ENCODE assay signal across 10 cellular contexts in genomic region chr10:97726636-97727178, GRCh38. TPM values are rescaled to one million over a fixed set of nuclear protein-coding genes. Genes with fewer than 3 reads are reported as not detected.
DNase-seq lines count a peak whose midpoint lies in the region; ATAC-seq and TF ChIP-seq lines count a peak whose summit lies in the region.
"Had no signal": no experiment of that assay in that cellular context is flagged by ENCODE, and none has a peak within 500 bp of the region (broad histone marks: within the 10 kb centered on the region; RNA-seq: fewer than 3 reads in every experiment).

No MANE protein-coding gene starts in this region.

- no peaks in the 10 kb centered on the region for H3K27me3 ChIP-seq in CD4-positive, alpha-beta T cell (ENCODE audit: control insufficient read depth, insufficient read depth, low read length)

- no peaks in the 10 kb centered on the region for H3K9me3 ChIP-seq in CD4-positive, alpha-beta T cell (ENCODE audit: control insufficient read depth, low read length)

- H3K27ac ChIP-seq in CD4-positive, alpha-beta T cell (ENCODE audit: low read depth, low read length), result no peak overlapping the region
- H3K27ac ChIP-seq: HL-60 had no signal

- H3K27ac Mint-ChIP-seq in Calu3 (ENCODE audit: unreplicated experiment), result peak overlapping the region; percentile 42
- no peak overlapping the region for H3K27ac Mint-ChIP-seq in CD4-positive, alpha-beta T cell
- H3K27ac Mint-ChIP-seq: T-helper 17 cell had no signal

- CTCF ChIA-PET in Calu3 (lab: Charles Lee), result interaction anchor here (0.6 to 2.1 kb wide), 4 partner anchors 17 to 50 kb away, joined by 4 to 10 read pairs (median 8); no protein-coding TSS in a partner anchor
- CTCF ChIA-PET in CD4-positive, alpha-beta T cell (lab: Charles Lee), result interaction anchor here (0.9 to 2.0 kb wide), 2 partner anchors 17 to 25 kb away, joined by 4 to 6 read pairs; no protein-coding TSS in a partner anchor

- peak; percentile 79 for ATAC-seq in omental fat pad (ENCODE audit: low FRiP score)
- ATAC-seq in HG03095 (IDR thresholded peaks at IDR 0.05; ENCODE audit: unreplicated experiment), result no peak
- ATAC-seq in CD4-positive, alpha-beta T cell (ENCODE audit: poor library complexity), result no peak
- ATAC-seq: T-helper 17 cell had no signal

- BruUV-seq in Calu3 (replicated peaks; lab: Mats Ljungman, UMichigan), result no TSS peak

- TF ChIP-seq CTCF in Calu3 (IDR thresholded peaks at IDR 0.05; ENCODE audit: unreplicated experiment) (no peak), fibroblast of mammary gland (conservative IDR thresholded peaks at IDR 0.05; ENCODE audit: control insufficient read depth, insufficient read depth, low read depth, low read length) (no peak), omental fat pad (IDR thresholded peaks at IDR 0.05) (no peak)
- no peak for TF ChIP-seq CTCF in CD4-positive, alpha-beta T cell (IDR thresholded peaks at IDR 0.05)

- POLR2A ChIA-PET in CD4-positive, alpha-beta T cell (lab: Charles Lee), result interaction anchor here (1.4 kb wide), 1 partner anchor 10 kb away, joined by 4 read pairs; the partner anchor contains the start of gene ZFYVE27

- H3K4me3 Mint-ChIP-seq in Calu3 (ENCODE audit: low read depth, unreplicated experiment), result peak overlapping the region; percentile 52
- no peak overlapping the region for H3K4me3 Mint-ChIP-seq in CD4-positive, alpha-beta T cell
- H3K4me3 Mint-ChIP-seq: T-helper 17 cell had no signal

- peak; percentile 42 for DNase-seq in Calu3
- DNase-seq in MV-4-11 (lab: John Stamatoyannopoulos, UW), result peak; percentile 13
- DNase-seq in fibroblast of mammary gland (ENCODE audit: low read depth), result peak; percentile 92
- no peak for DNase-seq in omental fat pad (ENCODE audit: low spot score)
- no peak for DNase-seq in globus pallidus (ENCODE audit: low spot score)
- no peak for DNase-seq in CD4-positive, alpha-beta T cell
- DNase-seq in NCI-H2029 treated with DMSO at 0.1 percent for 48 hours (lab: John Stamatoyannopoulos, UW), result no peak
- DNase-seq: T-helper 17 cell had no signal

- intact Hi-C loops in Calu3 (cut with micrococcal nuclease; ENCODE audit: unreplicated experiment), result no loop called here
- intact Hi-C loops in CD4-positive, alpha-beta T cell (cut with DNase I, micrococcal nuclease), result no loop called here

- H3K9me3 Mint-ChIP-seq in Calu3 (ENCODE audit: low read depth, unreplicated experiment), result no peaks in the 10 kb centered on the region
- no peaks in the 10 kb centered on the region for H3K9me3 Mint-ChIP-seq in CD4-positive, alpha-beta T cell

- H3K27me3 Mint-ChIP-seq in Calu3 (ENCODE audit: unreplicated experiment), result no peaks in the 10 kb centered on the region
- peaks cover 12% of the 10 kb centered on the region for H3K27me3 Mint-ChIP-seq in CD4-positive, alpha-beta T cell

- H3K4me1 Mint-ChIP-seq in Calu3 (ENCODE audit: low read depth, unreplicated experiment), result no peaks in the 10 kb centered on the region
- no peaks in the 10 kb centered on the region for H3K4me1 Mint-ChIP-seq in CD4-positive, alpha-beta T cell (ENCODE audit: low read depth)

- H3K4me3 ChIP-seq in fibroblast of mammary gland (ENCODE audit: control insufficient read depth, low read depth, low read length), result no peak overlapping the region

- H3K36me3 Mint-ChIP-seq in Calu3 (ENCODE audit: insufficient read depth, unreplicated experiment), result peaks cover 3% of the 10 kb centered on the region
- H3K36me3 Mint-ChIP-seq in CD4-positive, alpha-beta T cell (ENCODE audit: low read depth), result no peaks in the 10 kb centered on the region

RNA-seq across cellular contexts. Expression of gene ZFYVE27, which starts 10.2 kb away (rescaled TPM):
- 28.3 and 30.0 TPM in 2 replicates for total RNA-seq in Calu3 (2022)
- total RNA-seq in omental fat pad, result 10 to 100 TPM; 17.9 to 27.1 (median 20.7) TPM
- total RNA-seq in CD4-positive, alpha-beta T cell, result 10 to 100 TPM; 58.4 to 60.6 TPM

RNA-seq across cellular contexts. Expression of gene MARVELD1, which starts 13.2 kb away (rescaled TPM):
- 18.1 and 20.2 TPM in 2 replicates for total RNA-seq in Calu3 (2022)
- total RNA-seq in omental fat pad, result 10 to 100 TPM; 16.7 to 23.0 (median 21.3) TPM
- total RNA-seq in CD4-positive, alpha-beta T cell, result under 1 TPM; 0.52 to 0.89 TPM

RNA-seq across cellular contexts. Expression of gene AVPI1, which starts 39.7 kb away (rescaled TPM):
- 16.9 and 25.6 TPM in 2 replicates for total RNA-seq in Calu3 (2022)
- 100 to 1,000 TPM in 2 of 4 donors, 10 to 100 TPM in 2; 17.7 to 195 (median 69.0) TPM for total RNA-seq in omental fat pad
- 10 to 100 TPM; 10.7 to 11.6 TPM for total RNA-seq in CD4-positive, alpha-beta T cell

RNA-seq across cellular contexts. Expression of gene SFRP5, which starts 45.1 kb away (rescaled TPM):
- total RNA-seq in Calu3 (2022), result 0.19 and 0.20 TPM in 2 replicates
- total RNA-seq in omental fat pad, result 1 to 10 TPM in 1 of 4 donors, under 1 TPM in 2, not detected in 1; 0.56 to 4.1 (median 0.60) TPM
- not detected for total RNA-seq in CD4-positive, alpha-beta T cell
- total RNA-seq: T-helper 17 cell had no signal

Comparison
In these comparisons a context has a peak if more than half of its experiments do, and no peak if none do; other contexts are left out.
1. DNase-seq: peak in Calu3 (single experiment), MV-4-11 (single experiment) and fibroblast of mammary gland (single experiment); none in omental fat pad (single experiment), globus pallidus (single experiment), CD4-positive, alpha-beta T cell (0 of 10) and NCI-H2029 treated with DMSO at 0.1 percent for 48 hours (single experiment).
2. RNA of gene MARVELD1, which starts 13.2 kb away (total RNA-seq): 16.7 to 23.0 TPM in omental fat pad and 18.1 to 20.2 TPM in Calu3; 0.52 to 0.89 TPM in CD4-positive, alpha-beta T cell; every median in the first group is over 4 times any median in the second.